ENCODE assay signal across 21 cellular contexts in the genomic region with DNA sequence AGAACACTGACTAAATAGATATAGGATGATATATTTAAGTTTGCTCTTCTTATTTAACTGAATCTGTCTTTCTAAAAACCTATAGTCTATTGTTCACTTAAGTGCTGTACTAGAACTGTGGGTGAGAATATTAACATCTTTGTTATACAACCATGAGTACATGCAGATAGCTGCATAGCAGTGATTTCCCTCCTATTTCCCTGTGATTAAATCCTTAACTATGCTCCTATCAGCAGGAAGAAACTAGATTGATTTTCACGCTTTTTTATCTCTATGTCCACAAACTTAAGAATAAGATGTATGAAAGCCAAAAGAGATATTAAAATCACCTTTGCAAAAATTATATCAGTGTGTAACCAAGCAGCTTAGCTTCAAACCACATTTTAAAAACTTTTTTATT. TPM values are rescaled to one million over a fixed set of nuclear protein-coding genes. Genes with fewer than 3 reads are reported as not detected.
DNase-seq lines count a peak whose midpoint lies in the region; ATAC-seq, FAIRE-seq and TF ChIP-seq lines count a peak whose summit lies in the region.
"Had no signal": no experiment of that assay in that cellular context is flagged by ENCODE, and none has a peak within 500 bp of the region (broad histone marks: within the 10 kb centered on the region; RNA-seq: fewer than 3 reads in every experiment).

No MANE protein-coding gene starts in this region.

- no peaks in the 10 kb centered on the region for H3K79me2 ChIP-seq in mesendoderm (ENCODE audit: control insufficient read depth, insufficient read depth, low read length)

- no peak overlapping the region for H4K8ac ChIP-seq in mesendoderm (ENCODE audit: low read depth, low read length)

- H3K27ac Mint-ChIP-seq in endodermal cell, result peak overlapping the region; percentile 68
- H3K27ac Mint-ChIP-seq: CD4-positive, alpha-beta T cell had no signal

- FAIRE-seq in small intestine (lab: Jason Lieb, UNC), result no peak

- no peak overlapping the region for H4K5ac ChIP-seq in mesendoderm (ENCODE audit: low read length)

- no peak overlapping the region for H2BK5ac ChIP-seq in mesendoderm (ENCODE audit: low read length)

- no peaks in the 10 kb centered on the region for H3K79me1 ChIP-seq in mesendoderm (ENCODE audit: low read length)

- ATAC-seq in HG03045 (IDR thresholded peaks at IDR 0.05; ENCODE audit: unreplicated experiment), result no peak
- ATAC-seq: HCT116, Right ventricle myocardium inferior had no signal

- no peak overlapping the region for H3K4me3 Mint-ChIP-seq in endodermal cell
- H3K4me3 Mint-ChIP-seq: CD4-positive, alpha-beta T cell had no signal

- H2BK15ac ChIP-seq in mesendoderm (replicated peaks; ENCODE audit: low read depth), result no peak overlapping the region

- H3K4me2 ChIP-seq in mesendoderm (ENCODE audit: low read length), result no peak overlapping the region

- H3K36me3 ChIP-seq in endodermal cell (ENCODE audit: control insufficient read depth, insufficient read depth, low read length), result no peaks in the 10 kb centered on the region
- H3K36me3 ChIP-seq in mesendoderm (ENCODE audit: control insufficient read depth, insufficient read depth, low read length), result no peaks in the 10 kb centered on the region
- H3K36me3 ChIP-seq in small intestine (ENCODE audit: control insufficient read depth in 2 of 2, insufficient read depth in 2 of 2, low read length in 2 of 2), result no peaks in the 10 kb centered on the region
- H3K36me3 ChIP-seq in tibial artery, result no peaks in the 10 kb centered on the region
- H3K36me3 ChIP-seq: BE2C had no signal

- H3K23ac ChIP-seq in mesendoderm (ENCODE audit: low read length), result no peak overlapping the region

- no peak overlapping the region for H2BK120ac ChIP-seq in mesendoderm (ENCODE audit: low read depth, low read length)

- peaks cover 81% of the 10 kb centered on the region for H3K9me3 ChIP-seq in endodermal cell (ENCODE audit: control insufficient read depth, low read length)
- H3K9me3 ChIP-seq in small intestine (ENCODE audit: control insufficient read depth, low read depth), result no peaks in the 10 kb centered on the region
- H3K9me3 ChIP-seq in tibial artery, result no peaks in the 10 kb centered on the region
- H3K9me3 ChIP-seq: BE2C had no signal

- 71% methylated on average over 1 of the region's 1 CpG; no CpG with 5 or more reads in 1 of the 2 experiments for WGBS in endodermal cell (ENCODE audit: insufficient coverage in 1 of 2, insufficient read length in 1 of 2), 2 experiments
- no CpG with 5 or more reads among the region's 1 CpG for WGBS in mesendoderm (ENCODE audit: extremely low coverage, insufficient coverage, low lambda C conversion rate)
- 8 to 47% (median 24%) methylated on average over 1 of the region's 1 CpG for WGBS in small intestine, 3 donors

- peaks cover 14% of the 10 kb centered on the region for H3K4me1 Mint-ChIP-seq in endodermal cell

- H3K9me3 Mint-ChIP-seq in endodermal cell, result peaks cover 47% of the 10 kb centered on the region

- H3K36me3 Mint-ChIP-seq in endodermal cell (ENCODE audit: low read depth), result no peaks in the 10 kb centered on the region

- peaks cover 2% of the 10 kb centered on the region for H3K27me3 Mint-ChIP-seq in endodermal cell (ENCODE audit: insufficient read depth)
- H3K27me3 Mint-ChIP-seq: CD4-positive, alpha-beta T cell had no signal

- DNase-seq in NCI-H226 (peak; percentile 32), endodermal cell (no peak), mesendoderm (peak; percentile 59), small intestine (peak; percentile 55), tibial artery (no peak), DMS79 treated with DMSO at 0.1 percent for 48 hours (lab: John Stamatoyannopoulos, UW) (no peak), DMS 273 (lab: John Stamatoyannopoulos, UW; ENCODE audit: unreplicated experiment) (no peak)
- DNase-seq: BE2C; CD4-positive, alpha-beta T cell; DMS79; IMR-90; Kasumi-1; NCI-H1105 treated with DMSO at 0.1 percent for 48 hours; NCI-H2029; NCI-H2171 treated with DMSO at 0.1 percent for 48 hours had no signal

- intact Hi-C loops in tibial artery (cut with DNase I; ENCODE audit: low total_unique reads), result no loop called here

- H3K27me3 ChIP-seq in endodermal cell (ENCODE audit: control insufficient read depth, insufficient read depth, low read length, poor library complexity, severe bottlenecking), result no peaks in the 10 kb centered on the region
- H3K27me3 ChIP-seq in mesendoderm (ENCODE audit: insufficient read depth, low read length, poor library complexity), result no peaks in the 10 kb centered on the region
- H3K27me3 ChIP-seq in small intestine (ENCODE audit: control insufficient read depth in 2 of 2, insufficient read depth in 2 of 2, low read length in 2 of 2), result no peaks in the 10 kb centered on the region
- H3K27me3 ChIP-seq in tibial artery, result no peaks in the 10 kb centered on the region
- H3K27me3 ChIP-seq: BE2C had no signal

- H3K56ac ChIP-seq in mesendoderm (ENCODE audit: low read length), result no peak overlapping the region

- no peak for TF ChIP-seq CTCF in endodermal cell (conservative IDR thresholded peaks at IDR 0.05)
- TF ChIP-seq CTCF in tibial artery (IDR thresholded peaks at IDR 0.05), result no peak

- H3K27ac ChIP-seq in endodermal cell (ENCODE audit: low read depth, low read length), result no peak overlapping the region
- H3K27ac ChIP-seq in mesendoderm (ENCODE audit: low read depth, low read length), result no peak overlapping the region
- peak overlapping the region in 1 of 2 donors; percentile 25 for H3K27ac ChIP-seq in small intestine (ENCODE audit: low read depth in 1 of 2, low read length in 1 of 2)
- H3K27ac ChIP-seq in tibial artery, result no peak overlapping the region

- H3K9ac ChIP-seq in endodermal cell (ENCODE audit: extremely low read depth, low read length, poor library complexity, severe bottlenecking), result peak overlapping the region; percentile 0
- H3K9ac ChIP-seq in mesendoderm (ENCODE audit: low read length), result no peak overlapping the region

- H3K4me3 ChIP-seq in endodermal cell (ENCODE audit: low read length) (peak overlapping the region; percentile 66), mesendoderm (ENCODE audit: low read length) (no peak overlapping the region), small intestine (ENCODE audit: low read depth in 1 of 2, low read length in 2 of 2) (no peak overlapping the region), tibial artery (no peak overlapping the region)

- no peak overlapping the region for H2AK5ac ChIP-seq in mesendoderm (ENCODE audit: low read length)

- H3K18ac ChIP-seq in mesendoderm (ENCODE audit: low read length), result no peak overlapping the region

- H3K4me1 ChIP-seq in endodermal cell (ENCODE audit: control insufficient read depth, insufficient read depth, low read length) (peaks cover 3% of the 10 kb centered on the region), mesendoderm (ENCODE audit: control insufficient read depth, low read depth, low read length) (no peaks in the 10 kb centered on the region), small intestine (ENCODE audit: control insufficient read depth in 2 of 2, insufficient read depth in 1 of 2, low read depth in 1 of 2, low read length in 1 of 2) (no peaks in the 10 kb centered on the region), tibial artery (no peaks in the 10 kb centered on the region)
- H3K4me1 ChIP-seq: BE2C had no signal

- H3K4ac ChIP-seq in mesendoderm (ENCODE audit: low read depth, low read length), result no peak overlapping the region

RNA-seq across cellular contexts. Expression of a gene that starts 11.3 kb away (rescaled TPM):
- not detected for total RNA-seq in endodermal cell
- polyA plus RNA-seq in endodermal cell (2013, experiment 1 of 2), result not detected
- not detected for polyA plus RNA-seq in endodermal cell (2013, experiment 2 of 2)
- polyA plus RNA-seq in mesendoderm (2013, experiment 1 of 2), result not detected
- polyA plus RNA-seq in mesendoderm (2013, experiment 2 of 2), result not detected
- polyA plus RNA-seq in small intestine, result 100 to 1,000 TPM in 1 of 3 donors, 10 to 100 TPM in 2; 41.2 to 102 (median 90.0) TPM
- total RNA-seq: CD4-positive, alpha-beta T cell; G401; HT1080; IMR-90; NCI-H460; Right ventricle myocardium inferior had no signal
- polyA plus RNA-seq: IMR-90 had no signal

Comparison
In these comparisons a context has a peak if more than half of its experiments do, and no peak if none do; other contexts are left out.
1. DNase-seq: peak in NCI-H226 (single experiment), mesendoderm (single experiment) and small intestine (single experiment); none in endodermal cell (single experiment), tibial artery (0 of 2), DMS79 treated with DMSO at 0.1 percent for 48 hours (single experiment) and DMS 273 (single experiment).